ENCODE assay signal across 13 cellular contexts in the genomic region with DNA sequence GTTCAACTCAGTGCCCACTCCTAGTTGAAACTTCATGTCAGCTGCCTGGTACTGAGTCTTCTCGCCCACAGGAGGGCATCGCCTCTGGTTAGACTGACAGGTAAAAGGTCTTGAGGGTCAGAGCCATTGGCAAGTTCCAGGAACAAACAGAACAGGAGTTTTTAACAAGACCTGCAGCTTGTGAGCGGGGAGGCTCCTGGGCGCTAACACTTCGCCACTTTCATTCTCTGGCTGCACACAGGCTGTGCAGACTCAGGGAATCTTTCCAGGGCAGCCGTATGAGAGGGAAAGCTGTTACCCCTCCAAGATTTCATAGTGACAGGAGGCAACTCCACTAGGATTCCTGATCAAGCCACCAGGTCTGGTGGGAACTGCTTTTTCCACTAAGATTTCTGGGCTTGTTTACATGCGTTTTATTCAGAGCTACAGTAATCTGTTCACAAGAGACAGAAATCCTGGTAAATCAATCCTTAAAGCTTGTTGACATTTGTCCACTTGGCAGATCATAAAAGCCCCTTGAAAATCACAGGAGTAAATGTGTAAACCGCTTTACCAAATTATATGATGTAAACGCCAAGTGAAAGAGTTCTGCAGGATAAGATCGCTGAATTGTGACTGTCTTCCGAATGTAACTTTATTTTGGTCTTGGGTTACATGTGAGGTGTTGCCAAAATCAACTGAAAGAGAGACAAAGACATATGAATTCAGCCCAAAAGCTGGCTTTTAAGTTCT.
A peak's percentile ranks its signal among the peaks of the same experiment; 100 is the strongest.
DNase-seq lines count a peak whose midpoint lies in the region; TF ChIP-seq lines count a peak whose summit lies in the region.
"Had no signal": no experiment of that assay in that cellular context is flagged by ENCODE, and none has a peak within 500 bp of the region (broad histone marks: within the 10 kb centered on the region; RNA-seq: fewer than 3 reads in every experiment).

No MANE protein-coding gene starts in this region.

- no peak overlapping the region for H3K27ac ChIP-seq in endodermal cell (ENCODE audit: low read depth, low read length)
- peak overlapping the region; percentile 33 to 56 (median 46) for H3K27ac ChIP-seq in transverse colon

- H3K4me1 ChIP-seq in endodermal cell (ENCODE audit: control insufficient read depth, insufficient read depth, low read length) = no peaks in the 10 kb centered on the region
- peaks cover 0 to 37% (median 13%) of the 10 kb centered on the region in 4 donors for H3K4me1 ChIP-seq in transverse colon

- H3K9ac ChIP-seq in endodermal cell (ENCODE audit: extremely low read depth, low read length, poor library complexity, severe bottlenecking) = no peak overlapping the region

- DNase-seq in NCI-H446 (lab: John Stamatoyannopoulos, UW) (peak; percentile 3 to 8), NCI-H446 treated with DMSO at 0.1 percent for 48 hours (lab: John Stamatoyannopoulos, UW) (no peak), endodermal cell (no peak), midbrain (lab: John Stamatoyannopoulos, UW) (peak; percentile 0), transverse colon (peak; percentile 15), NCI-H510A treated with DMSO at 0.1 percent for 48 hours (lab: John Stamatoyannopoulos, UW) (no peak)
- DNase-seq in activated CD4-positive, alpha-beta T cell treated with anti-CD3 and anti-CD28 coated beads, Interleukin-2, amount 50 U/mL, for 48 hours = no peak
- no peak for DNase-seq in activated naive CD4-positive, alpha-beta T cell treated with anti-CD3 and anti-CD28 coated beads, Interleukin-2, amount 50 U/mL, for 16 hours
- DNase-seq: NCI-H187; NCI-H526 treated with DMSO at 0.1 percent for 48 hours; stimulated activated CD4-positive, alpha-beta T cell treated with anti-CD3 and anti-CD28 coated beads, Interleukin-15, amount 100 ng/mL, for 24 hours had no signal

- WGBS in endodermal cell (ENCODE audit: insufficient coverage in 1 of 2, insufficient read length in 1 of 2), 2 experiments = 91 to 93% methylated on average over 11 of the region's 11 CpGs
- WGBS in transverse colon (ENCODE audit: low coverage in 1 of 2), 2 donors = 34 to 39% methylated on average over 6 to 11 of the region's 11 CpGs

- TF ChIP-seq POLR2A in transverse colon (IDR thresholded peaks at IDR 0.05) = no peak

- TF ChIP-seq CTCF in endodermal cell (conservative IDR thresholded peaks at IDR 0.05) (peak; percentile 35), transverse colon (IDR thresholded peaks at IDR 0.05) (no peak)

- H3K36me3 Mint-ChIP-seq in endodermal cell (ENCODE audit: low read depth) = no peaks in the 10 kb centered on the region
- H3K36me3 Mint-ChIP-seq: memory B cell had no signal

- intact Hi-C loops in transverse colon (cut with DNase I; ENCODE audit: low total_unique reads) = no loop called here

- H3K27ac Mint-ChIP-seq in endodermal cell = no peak overlapping the region
- H3K27ac Mint-ChIP-seq: activated T-helper 2 cell treated with anti-CD3 and anti-CD28 coated beads, Interferon-gamma antibody, Interleukin-2, Interleukin-4, amounts not matched to agents 10 μg/mL and 5 μg/mL and 100 μg/mL, durations not matched to agents 14 hours and 24 hours and 36 hours; memory B cell had no signal

- no peak overlapping the region for H3K4me3 ChIP-seq in endodermal cell (ENCODE audit: low read length)
- H3K4me3 ChIP-seq in transverse colon = peak overlapping the region in 1 of 4 donors; percentile 30

- no peaks in the 10 kb centered on the region for H3K9me3 ChIP-seq in endodermal cell (ENCODE audit: control insufficient read depth, low read length)
- H3K9me3 ChIP-seq in transverse colon = no peaks in the 10 kb centered on the region

- H3K27me3 ChIP-seq in endodermal cell (ENCODE audit: control insufficient read depth, insufficient read depth, low read length, poor library complexity, severe bottlenecking) (no peaks in the 10 kb centered on the region), transverse colon (no peaks in the 10 kb centered on the region)

- peaks cover 3% of the 10 kb centered on the region for H3K4me1 Mint-ChIP-seq in endodermal cell
- H3K4me1 Mint-ChIP-seq: memory B cell had no signal

- no peak for TF ChIP-seq EP300 in transverse colon (IDR thresholded peaks at IDR 0.05; ENCODE audit: low read depth)

- in situ Hi-C loops in transverse colon (cut with MboI; ENCODE audit: low pct_ligation_motif_present in 1 of 4, low pct_unique_long_range_greater_than_20kb in 1 of 4, low sequenced_read_pairs in 3 of 4) = no loop called here

- H3K36me3 ChIP-seq in endodermal cell (ENCODE audit: control insufficient read depth, insufficient read depth, low read length) (no peaks in the 10 kb centered on the region), transverse colon (no peaks in the 10 kb centered on the region)

- H3K4me3 Mint-ChIP-seq in endodermal cell = no peak overlapping the region
- H3K4me3 Mint-ChIP-seq: memory B cell had no signal

- H3K9me3 Mint-ChIP-seq in endodermal cell = no peaks in the 10 kb centered on the region
- H3K9me3 Mint-ChIP-seq: activated T-helper 2 cell treated with anti-CD3 and anti-CD28 coated beads, Interferon-gamma antibody, Interleukin-2, Interleukin-4, amounts not matched to agents 10 μg/mL and 5 μg/mL and 100 μg/mL, durations not matched to agents 14 hours and 24 hours and 36 hours; memory B cell had no signal

- H3K27me3 Mint-ChIP-seq in endodermal cell (ENCODE audit: insufficient read depth) = peaks cover 4% of the 10 kb centered on the region
- H3K27me3 Mint-ChIP-seq: memory B cell had no signal

Comparison
In these comparisons a context has a peak if more than half of its experiments do, and no peak if none do; other contexts are left out.
1. DNase-seq: peak in NCI-H446 (2 of 2), midbrain (single experiment) and transverse colon (single experiment); none in NCI-H446 treated with DMSO at 0.1 percent for 48 hours (single experiment), endodermal cell (single experiment), activated CD4-positive, alpha-beta T cell treated with anti-CD3 and anti-CD28 coated beads, Interleukin-2, amount 50 U/mL, for 48 hours (0 of 2), activated naive CD4-positive, alpha-beta T cell treated with anti-CD3 and anti-CD28 coated beads, Interleukin-2, amount 50 U/mL, for 16 hours (single experiment) and NCI-H510A treated with DMSO at 0.1 percent for 48 hours (single experiment).